Comparison of ENCODE assay signal across 11 cellular contexts in the genomic region with DNA sequence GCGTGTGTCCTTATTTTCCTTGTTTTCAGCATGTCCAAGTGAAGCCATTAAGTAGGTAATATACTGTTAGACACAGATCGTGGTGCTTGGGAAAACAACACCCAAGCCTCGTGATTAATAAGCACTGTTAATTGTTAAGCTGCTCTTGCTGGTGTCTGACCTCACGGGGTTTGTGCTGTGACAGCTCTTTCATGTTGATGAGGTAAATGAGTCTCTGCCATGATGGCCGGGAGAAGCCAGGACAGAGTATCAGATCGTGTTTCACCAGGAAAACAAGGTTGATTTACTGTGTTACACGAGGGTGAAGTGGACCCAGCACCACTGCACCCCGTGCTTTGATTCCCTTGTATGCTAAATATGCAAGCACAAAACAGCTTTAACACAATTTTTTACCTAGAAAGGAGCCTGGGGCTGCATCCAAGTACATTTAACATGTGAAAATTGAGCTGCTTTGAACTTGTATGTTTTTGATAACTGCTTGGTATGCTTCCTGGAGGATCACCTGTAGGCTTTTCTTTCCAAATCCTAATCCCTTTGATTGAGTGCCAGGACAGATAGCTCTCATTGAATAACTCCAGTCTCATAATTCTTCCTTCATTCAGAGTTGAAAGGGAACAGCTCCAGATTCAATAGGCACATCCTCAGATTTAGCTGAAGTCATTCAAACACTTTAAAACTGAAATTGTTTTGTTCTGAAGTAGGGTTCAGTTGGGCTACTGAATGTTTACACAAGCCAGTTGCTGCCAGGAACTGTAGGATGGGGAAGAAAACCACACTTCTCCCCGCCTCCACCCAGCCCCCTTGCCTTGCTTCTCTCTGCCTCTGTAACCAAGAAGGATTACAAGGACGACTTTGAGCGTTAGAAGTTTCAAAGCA.
DNase-seq lines count a peak whose midpoint lies in the region; ATAC-seq, FAIRE-seq and TF ChIP-seq lines count a peak whose summit lies in the region.
"Had no signal": no experiment of that assay in that cellular context is flagged by ENCODE, and none has a peak within 500 bp of the region (broad histone marks: within the 10 kb centered on the region; RNA-seq: fewer than 3 reads in every experiment).

No MANE protein-coding gene starts in this region.

- H3K36me3 ChIP-seq in SJSA1 (no peaks in the 10 kb centered on the region), kidney (ENCODE audit: control insufficient read depth in 1 of 2, insufficient read depth in 2 of 2, low read length in 2 of 2) (no peaks in the 10 kb centered on the region), vagina (no peaks in the 10 kb centered on the region)

- H3K4me3 ChIP-seq in SJSA1 (no peak overlapping the region), kidney (ENCODE audit: low read length in 2 of 2) (peak overlapping the region in 1 of 2 donors; percentile 32), vagina (no peak overlapping the region)

- no peak for TF ChIP-seq CTCF in kidney (IDR thresholded peaks at IDR 0.05; ENCODE audit: borderline replicate concordance, extremely low read depth, insufficient read depth)
- TF ChIP-seq CTCF in vagina (IDR thresholded peaks at IDR 0.05) = no peak
- TF ChIP-seq CTCF in GM10266 (IDR thresholded peaks at IDR 0.05; ENCODE audit: control insufficient read depth, insufficient read depth, low read depth, missing control alignments) = no peak

- no peak for DNase-seq in Right ventricle myocardium superior
- no peak for DNase-seq in cardiac septum (ENCODE audit: low spot score)
- peak; percentile 61 to 67 for DNase-seq in SJSA1 (ENCODE audit: low read depth in 1 of 2, low spot score in 2 of 2)
- no peak for DNase-seq in kidney
- DNase-seq in vagina (ENCODE audit: extremely low spot score in 2 of 2) = no peak
- no peak for DNase-seq in central memory CD4-positive, alpha-beta T cell
- DNase-seq in GM10266 (ENCODE audit: extremely low spot score) = no peak
- DNase-seq: C1 segment of cervical spinal cord, midbrain had no signal

- no peak for FAIRE-seq in kidney (lab: Jason Lieb, UNC)
- FAIRE-seq: bronchial epithelial cell had no signal

- H3K27me3 ChIP-seq in SJSA1 (replicated peaks) (no peaks in the 10 kb centered on the region), vagina (no peaks in the 10 kb centered on the region)

- TF ChIP-seq POLR2A in vagina (IDR thresholded peaks at IDR 0.05) = no peak

- intact Hi-C loops in Right ventricle myocardium superior (cut with DNase I) = no loop called here
- intact Hi-C loops in cardiac septum (cut with DNase I) = no loop called here
- intact Hi-C loops in kidney (cut with DNase I) = no loop called here
- intact Hi-C loops in vagina (cut with DNase I) = no loop called here

- no peaks in the 10 kb centered on the region for H3K9me3 ChIP-seq in SJSA1 (replicated peaks)
- H3K9me3 ChIP-seq in kidney (ENCODE audit: control insufficient read depth in 1 of 2, low read length in 2 of 2) = no peaks in the 10 kb centered on the region
- no peaks in the 10 kb centered on the region for H3K9me3 ChIP-seq in vagina

- no peak overlapping the region for H3K9ac ChIP-seq in kidney (ENCODE audit: low read length in 2 of 2)

- H3K27ac ChIP-seq in SJSA1 (peak overlapping the region; percentile 54), kidney (ENCODE audit: low read depth in 2 of 2, low read length in 2 of 2) (peak overlapping the region; percentile 38 to 54), vagina (peak overlapping the region; percentile 17)

- ATAC-seq in Right ventricle myocardium superior (ENCODE audit: poor library complexity) (peak; percentile 21), GM21723 (IDR thresholded peaks at IDR 0.05; ENCODE audit: unreplicated experiment) (no peak)

- H3K4me1 ChIP-seq in SJSA1 (replicated peaks) (peaks cover 23% of the 10 kb centered on the region), kidney (ENCODE audit: control insufficient read depth in 1 of 2, insufficient read depth in 1 of 2, low read depth in 1 of 2, low read length in 2 of 2) (peaks cover 2 to 14% of the 10 kb centered on the region in 2 donors), vagina (peaks cover 41% of the 10 kb centered on the region)

Comparison
In these comparisons a context has a peak if more than half of its experiments do, and no peak if none do; other contexts are left out.
1. DNase-seq: peak in SJSA1 (2 of 2); none in Right ventricle myocardium superior (single experiment), cardiac septum (single experiment), kidney (single experiment), vagina (0 of 2), central memory CD4-positive, alpha-beta T cell (single experiment) and GM10266 (single experiment).
2. Peak in every context shown above with its lines, with median percentiles within 50 percentile points of each other: H3K27ac ChIP-seq.